In genomic region chr3:66165679-66166078, GRCh38 we compare ENCODE assay signal across 2 cellular contexts.
TF ChIP-seq lines count a peak whose summit lies in the region.

No MANE protein-coding gene starts in this region.

TF ChIP-seq in HCT116, 20 proteins besides CTCF, POLR2A, EP300 and RAD21 (continued from another document):
- peak; percentile 59 for TF ChIP-seq REST (IDR thresholded peaks at IDR 0.05; ENCODE audit: low read depth)

TF ChIP-seq in GM12878, 131 proteins besides CTCF, POLR2A, EP300 and RAD21 (continued from another document):
- TF ChIP-seq REST (IDR thresholded peaks at IDR 0.05; ENCODE audit: low read depth, low read length), result peak; percentile 59; the same call in 1 of the 2 replicates
